In genomic region chr4:139036885-139037284, GRCh38 we compare ENCODE assay signal across 16 cellular contexts. TPM values are rescaled to one million over a fixed set of nuclear protein-coding genes. Genes with fewer than 3 reads are reported as not detected.
DNase-seq lines count a peak whose midpoint lies in the region; ATAC-seq and TF ChIP-seq lines count a peak whose summit lies in the region.
"Had no signal": no experiment of that assay in that cellular context is flagged by ENCODE, and none has a peak within 500 bp of the region (broad histone marks: within the 10 kb centered on the region; RNA-seq: fewer than 3 reads in every experiment).

No MANE protein-coding gene starts in this region.

- H3K27ac ChIP-seq in BLaER1 (no peak overlapping the region), neutrophil (peak overlapping the region; percentile 55)
- H3K27ac ChIP-seq in CD8-positive, alpha-beta T cell (ENCODE audit: low read depth, low read length) = no peak overlapping the region

- H3K4me2 ChIP-seq in BLaER1 = peak overlapping the region; percentile 49
- H3K4me2 ChIP-seq: GM23338 had no signal

- DNase-seq in CD8-positive, alpha-beta T cell = no peak
- DNase-seq in NCI-H82 (lab: John Stamatoyannopoulos, UW) (peak; percentile 77), SHP77 (lab: John Stamatoyannopoulos, UW) (no peak), Right ventricle myocardium superior (no peak)
- DNase-seq: BE2C; Calu3; CD4-positive, CD25-positive, alpha-beta regulatory T cell; DMS153; DMS79 treated with DMSO at 0.1 percent for 48 hours; EL; H7 had no signal

- H3K4me1 ChIP-seq in BLaER1 (peaks cover 52% of the 10 kb centered on the region), neutrophil (ENCODE audit: control insufficient read depth in 1 of 2, insufficient read depth in 1 of 2, low read depth in 1 of 2, low read length in 1 of 2) (peaks cover 13 to 20% of the 10 kb centered on the region in 2 experiments)
- no peaks in the 10 kb centered on the region for H3K4me1 ChIP-seq in CD8-positive, alpha-beta T cell (ENCODE audit: insufficient read depth, low read length)

- peaks cover 8% of the 10 kb centered on the region for H3K9me3 ChIP-seq in BLaER1
- H3K9me3 ChIP-seq in CD8-positive, alpha-beta T cell (ENCODE audit: low read length) = no peaks in the 10 kb centered on the region
- no peaks in the 10 kb centered on the region for H3K9me3 ChIP-seq in neutrophil
- H3K9me3 ChIP-seq: BE2C had no signal

- intact Hi-C loops in CD8-positive, alpha-beta T cell (cut with DNase I, micrococcal nuclease) = no loop called here
- intact Hi-C loops in Right ventricle myocardium superior (cut with DNase I) = loop anchor here (5.0 kb wide), 1 partner anchor 45 kb away; no protein-coding TSS in a partner anchor

- H3K27me3 Mint-ChIP-seq in CD8-positive, alpha-beta T cell (ENCODE audit: low read depth) = no peaks in the 10 kb centered on the region
- H3K27me3 Mint-ChIP-seq in activated T-helper 17 cell treated with anti-CD3 and anti-CD28 coated beads, Interleukin-2, amount 50 U/mL, for 72 hours = no peaks in the 10 kb centered on the region
- H3K27me3 Mint-ChIP-seq: CD4-positive, CD25-positive, alpha-beta regulatory T cell had no signal

- POLR2A ChIA-PET in CD8-positive, alpha-beta T cell (lab: Charles Lee) = no interaction called here

- H3K27ac Mint-ChIP-seq in CD8-positive, alpha-beta T cell = peak overlapping the region; percentile 45
- no peak overlapping the region for H3K27ac Mint-ChIP-seq in activated T-helper 17 cell treated with anti-CD3 and anti-CD28 coated beads, Interleukin-2, amount 50 U/mL, for 72 hours
- H3K27ac Mint-ChIP-seq: CD4-positive, CD25-positive, alpha-beta regulatory T cell; GM23338 had no signal

- no peak overlapping the region for H3K4me3 ChIP-seq in BLaER1
- H3K4me3 ChIP-seq in CD8-positive, alpha-beta T cell (ENCODE audit: low read depth, low read length) = no peak overlapping the region
- no peak overlapping the region for H3K4me3 ChIP-seq in neutrophil (ENCODE audit: low read depth in 1 of 2, low read length in 1 of 2)
- H3K4me3 ChIP-seq: GM23338, K562 had no signal

- no peak overlapping the region for H3K9ac ChIP-seq in BLaER1

- CTCF ChIA-PET in CD8-positive, alpha-beta T cell (lab: Charles Lee) = interaction anchor here (1.0 kb wide), 1 partner anchor 616 kb away, joined by 3 read pairs; no protein-coding TSS in a partner anchor

- H3K4me1 Mint-ChIP-seq in CD8-positive, alpha-beta T cell (ENCODE audit: low read depth) = peaks cover 9% of the 10 kb centered on the region
- H3K4me1 Mint-ChIP-seq in activated T-helper 17 cell treated with anti-CD3 and anti-CD28 coated beads, Interleukin-2, amount 50 U/mL, for 72 hours = no peaks in the 10 kb centered on the region

- peaks cover 99% of the 10 kb centered on the region for H4K20me1 ChIP-seq in BLaER1

- peaks cover 16% of the 10 kb centered on the region for H3K36me3 Mint-ChIP-seq in CD8-positive, alpha-beta T cell
- peaks cover 49% of the 10 kb centered on the region for H3K36me3 Mint-ChIP-seq in activated T-helper 17 cell treated with anti-CD3 and anti-CD28 coated beads, Interleukin-2, amount 50 U/mL, for 72 hours (ENCODE audit: low read depth)
- H3K36me3 Mint-ChIP-seq: CD4-positive, CD25-positive, alpha-beta regulatory T cell had no signal

- no peaks in the 10 kb centered on the region for H3K27me3 ChIP-seq in BLaER1
- no peaks in the 10 kb centered on the region for H3K27me3 ChIP-seq in CD8-positive, alpha-beta T cell (ENCODE audit: insufficient read depth, low read length)
- H3K27me3 ChIP-seq in neutrophil = no peaks in the 10 kb centered on the region
- H3K27me3 ChIP-seq: BE2C had no signal

- H3K9me3 Mint-ChIP-seq in CD8-positive, alpha-beta T cell = no peaks in the 10 kb centered on the region
- H3K9me3 Mint-ChIP-seq in activated T-helper 17 cell treated with anti-CD3 and anti-CD28 coated beads, Interleukin-2, amount 50 U/mL, for 72 hours = no peaks in the 10 kb centered on the region
- H3K9me3 Mint-ChIP-seq: CD4-positive, CD25-positive, alpha-beta regulatory T cell; GM23338 had no signal

- H3K4me3 Mint-ChIP-seq in CD8-positive, alpha-beta T cell = no peak overlapping the region
- H3K4me3 Mint-ChIP-seq in activated T-helper 17 cell treated with anti-CD3 and anti-CD28 coated beads, Interleukin-2, amount 50 U/mL, for 72 hours = no peak overlapping the region
- H3K4me3 Mint-ChIP-seq: CD4-positive, CD25-positive, alpha-beta regulatory T cell; GM23338 had no signal

- no peak for TF ChIP-seq CTCF in CD8-positive, alpha-beta T cell (IDR thresholded peaks at IDR 0.05)
- no peak for TF ChIP-seq CTCF in neutrophil (IDR thresholded peaks at IDR 0.05)

- no peak for ATAC-seq in CD8-positive, alpha-beta T cell
- ATAC-seq in activated T-helper 17 cell treated with anti-CD3 and anti-CD28 coated beads, Interleukin-2, amount 50 U/mL, for 72 hours (replicated peaks) = no peak
- ATAC-seq in Right ventricle myocardium superior (ENCODE audit: poor library complexity) = no peak
- ATAC-seq: GM23338, K562 had no signal

- peaks cover 42% of the 10 kb centered on the region for H3K36me3 ChIP-seq in BLaER1
- no peaks in the 10 kb centered on the region for H3K36me3 ChIP-seq in CD8-positive, alpha-beta T cell (ENCODE audit: insufficient read depth, low read length)
- H3K36me3 ChIP-seq in neutrophil = peaks cover 12% of the 10 kb centered on the region

RNA-seq across cellular contexts. Expression of gene NOCT, which starts 21.3 kb away (rescaled TPM):
- total RNA-seq in CD8-positive, alpha-beta T cell = 10 to 100 TPM; 45.7 to 49.6 TPM
- 10 to 100 TPM; 12.4 to 18.7 TPM for total RNA-seq in activated T-helper 17 cell treated with anti-CD3 and anti-CD28 coated beads, Interleukin-2, amount 50 U/mL, for 72 hours
- total RNA-seq in Right ventricle myocardium superior = 9.4 TPM
